1 cellular context compared by ENCODE assay signal in the genomic region with DNA sequence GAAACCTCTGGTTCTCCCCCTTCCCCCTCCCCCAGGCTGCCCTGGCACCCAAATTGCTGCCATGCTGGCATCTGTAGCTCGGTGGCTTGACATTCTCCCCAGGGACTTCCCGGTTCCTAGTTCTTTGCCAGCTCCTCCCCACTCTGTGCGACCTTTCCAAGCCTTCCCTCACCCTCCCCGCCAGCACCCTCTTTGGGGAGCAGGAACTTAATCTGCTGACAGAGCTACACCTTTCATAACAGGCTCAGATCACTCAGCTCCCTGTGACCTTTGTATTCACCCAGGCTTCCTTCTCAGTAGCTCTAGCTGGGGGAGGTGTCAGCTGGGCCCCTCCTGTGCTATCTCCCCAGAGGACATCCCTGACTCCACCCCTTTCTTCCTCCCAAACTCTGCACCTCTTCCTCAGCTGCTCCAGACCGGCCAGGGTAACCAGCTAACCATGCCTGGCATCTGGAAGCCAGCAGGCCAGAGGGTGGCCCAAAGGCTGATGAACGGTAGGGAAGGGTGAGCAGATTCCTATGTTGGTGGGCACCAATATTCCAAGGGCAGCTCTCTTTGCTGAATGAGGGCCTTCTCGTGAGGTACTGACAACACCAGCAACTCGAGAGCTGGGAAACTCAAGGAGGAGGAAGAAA.
TF ChIP-seq lines count a peak whose summit lies in the region.

No MANE protein-coding gene starts in this region.

TF ChIP-seq in K562, 482 proteins besides CTCF, POLR2A, EP300 and RAD21 (continued from another document and continues in another):
- TF ChIP-seq GTF2E2 (tag; IDR thresholded peaks at IDR 0.05) (no peak), ZNF584 (CRISPR knock-in tag; IDR thresholded peaks at IDR 0.05; ENCODE audit: low read depth) (no peak), MTA3 (IDR thresholded peaks at IDR 0.05; ENCODE audit: borderline replicate concordance) (no peak; the same call in 1 of the 2 replicates), SIX5 (IDR thresholded peaks at IDR 0.05; ENCODE audit: borderline replicate concordance in 1 of 2, insufficient read depth in 1 of 2, low read depth in 1 of 2, low read length in 2 of 2) (no peak), ZNF253 (CRISPR knock-in tag; conservative IDR thresholded peaks at IDR 0.05) (no peak), NCOA1 (IDR thresholded peaks at IDR 0.05; ENCODE audit: low read depth) (no peak), KLF16 (IDR thresholded peaks at IDR 0.05) (no peak), CBX2 (IDR thresholded peaks at IDR 0.05; ENCODE audit: insufficient read depth, low read length, poor library complexity, severe bottlenecking) (no peak), TCF3 (CRISPR knock-in tag; IDR thresholded peaks at IDR 0.05) (peak; percentile 24; the same call in 1 of the 2 replicates), ID3 (CRISPR knock-in tag; IDR thresholded peaks at IDR 0.05) (no peak), ID3 (tag; IDR thresholded peaks at IDR 0.05) (peak; percentile 36; the same call in 1 of the 2 replicates), NCOA2 (IDR thresholded peaks at IDR 0.05; ENCODE audit: partially characterized antibody in 2 of 2) (no peak), RBM22 (IDR thresholded peaks at IDR 0.05; ENCODE audit: low read depth, low read length, poor library complexity, severe bottlenecking) (no peak), IRF2 (CRISPR knock-in tag; IDR thresholded peaks at IDR 0.05) (no peak), MAZ (CRISPR knock-in tag; conservative IDR thresholded peaks at IDR 0.05 in 1 of 2, IDR thresholded peaks at IDR 0.05 in 1 of 2) (no peak), SP2 (IDR thresholded peaks at IDR 0.05; ENCODE audit: extremely low read depth, low read depth, low read length, poor library complexity, severe bottlenecking) (no peak), CREBBP (IDR thresholded peaks at IDR 0.05; ENCODE audit: low read depth, low read length) (no peak), KLF10 (CRISPR knock-in tag; IDR thresholded peaks at IDR 0.05) (no peak), TGIF2 (CRISPR knock-in tag; IDR thresholded peaks at IDR 0.05) (no peak), FOXM1 (IDR thresholded peaks at IDR 0.05; ENCODE audit: low read depth) (no peak), FOXM1 (CRISPR knock-in tag; IDR thresholded peaks at IDR 0.05; ENCODE audit: low read depth) (no peak), TAL1 (IDR thresholded peaks at IDR 0.05) (no peak; the same call in 1 of the 2 replicates), MYNN (IDR thresholded peaks at IDR 0.05) (no peak), MYNN (CRISPR knock-in tag; IDR thresholded peaks at IDR 0.05) (no peak), ZFP30 (CRISPR knock-in tag; IDR thresholded peaks at IDR 0.05; ENCODE audit: borderline replicate concordance) (no peak), TRIM24 (IDR thresholded peaks at IDR 0.05) (peak in 1 of 2 experiments; percentile 11; a peak in 2 of 4 replicates), TAF7 (tag; IDR thresholded peaks at IDR 0.05) (no peak), HNRNPH1 (optimal IDR thresholded peaks at IDR 0.05; ENCODE audit: low read depth, low read length) (no peak), RAD51 (IDR thresholded peaks at IDR 0.05; ENCODE audit: borderline replicate concordance, low read depth) (no peak), PHB (CRISPR knock-in tag; IDR thresholded peaks at IDR 0.05) (no peak), BRF1 (IDR thresholded peaks at IDR 0.05; ENCODE audit: borderline replicate concordance, extremely low read depth, insufficient read length) (no peak), NFIC (IDR thresholded peaks at IDR 0.05) (no peak), RFX5 (IDR thresholded peaks at IDR 0.05; ENCODE audit: low read depth, low read length) (peak; percentile 73), ZNF668 (CRISPR knock-in tag; IDR thresholded peaks at IDR 0.05) (no peak), ZNF280A (IDR thresholded peaks at IDR 0.05; ENCODE audit: low read depth, partially characterized antibody) (no peak), HNRNPL (IDR thresholded peaks at IDR 0.05; ENCODE audit: low read depth, low read length) (no peak), ZNF830 (CRISPR knock-in tag; IDR thresholded peaks at IDR 0.05) (no peak), SREBF2 (CRISPR knock-in tag; IDR thresholded peaks at IDR 0.05) (no peak), CREB1 (IDR thresholded peaks at IDR 0.05) (no peak), CREB1 (CRISPR knock-in tag; IDR thresholded peaks at IDR 0.05) (no peak), RFX7 (CRISPR knock-in tag; IDR thresholded peaks at IDR 0.05) (no peak), HNRNPK (IDR thresholded peaks at IDR 0.05; ENCODE audit: low read depth, low read length, poor library complexity, severe bottlenecking) (no peak), ZNF695 (CRISPR knock-in tag; IDR thresholded peaks at IDR 0.05) (no peak), ETV1 (tag; conservative IDR thresholded peaks at IDR 0.05; ENCODE audit: low read depth) (0 out of 2 replicates have a peak, but pooled peaks have one; percentile 24), KHSRP (IDR thresholded peaks at IDR 0.05) (no peak), KLF1 (tag; IDR thresholded peaks at IDR 0.05) (no peak), ZNF586 (CRISPR knock-in tag; conservative IDR thresholded peaks at IDR 0.05) (no peak), PCBP2 (IDR thresholded peaks at IDR 0.05; ENCODE audit: low read depth, low read length, poor library complexity, severe bottlenecking) (no peak), SMARCA5 (IDR thresholded peaks at IDR 0.05) (no peak), NR2C1 (IDR thresholded peaks at IDR 0.05) (peak; percentile 45; the same call in 1 of the 2 replicates), NR2C1 (tag; IDR thresholded peaks at IDR 0.05) (peak; percentile 40; the same call in 1 of the 2 replicates), BMI1 (IDR thresholded peaks at IDR 0.05; ENCODE audit: low read length) (no peak), CEBPB (tag; IDR thresholded peaks at IDR 0.05) (no peak), MAFG (tag; conservative IDR thresholded peaks at IDR 0.05) (0 out of 2 replicates have a peak, but pooled peaks have one; percentile 35), RHOXF2B (CRISPR knock-in tag; conservative IDR thresholded peaks at IDR 0.05) (no peak), PURB (CRISPR knock-in tag; IDR thresholded peaks at IDR 0.05; ENCODE audit: low read depth) (no peak), RB1 (IDR thresholded peaks at IDR 0.05; ENCODE audit: low read depth) (no peak), ZNF77 (CRISPR knock-in tag; IDR thresholded peaks at IDR 0.05) (no peak), ZBTB1 (CRISPR knock-in tag; IDR thresholded peaks at IDR 0.05; ENCODE audit: borderline replicate concordance, low read depth) (no peak), CHD1 (IDR thresholded peaks at IDR 0.05; ENCODE audit: low read length) (no peak), ZNF778 (CRISPR knock-in tag; IDR thresholded peaks at IDR 0.05) (no peak)
- TF ChIP-seq, protein P1, sequence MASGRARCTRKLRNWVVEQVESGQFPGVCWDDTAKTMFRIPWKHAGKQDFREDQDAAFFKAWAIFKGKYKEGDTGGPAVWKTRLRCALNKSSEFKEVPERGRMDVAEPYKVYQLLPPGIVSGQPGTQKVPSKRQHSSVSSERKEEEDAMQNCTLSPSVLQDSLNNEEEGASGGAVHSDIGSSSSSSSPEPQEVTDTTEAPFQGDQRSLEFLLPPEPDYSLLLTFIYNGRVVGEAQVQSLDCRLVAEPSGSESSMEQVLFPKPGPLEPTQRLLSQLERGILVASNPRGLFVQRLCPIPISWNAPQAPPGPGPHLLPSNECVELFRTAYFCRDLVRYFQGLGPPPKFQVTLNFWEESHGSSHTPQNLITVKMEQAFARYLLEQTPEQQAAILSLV (tag; IDR thresholded peaks at IDR 0.05) = no peak
- TF ChIP-seq, protein P2, sequence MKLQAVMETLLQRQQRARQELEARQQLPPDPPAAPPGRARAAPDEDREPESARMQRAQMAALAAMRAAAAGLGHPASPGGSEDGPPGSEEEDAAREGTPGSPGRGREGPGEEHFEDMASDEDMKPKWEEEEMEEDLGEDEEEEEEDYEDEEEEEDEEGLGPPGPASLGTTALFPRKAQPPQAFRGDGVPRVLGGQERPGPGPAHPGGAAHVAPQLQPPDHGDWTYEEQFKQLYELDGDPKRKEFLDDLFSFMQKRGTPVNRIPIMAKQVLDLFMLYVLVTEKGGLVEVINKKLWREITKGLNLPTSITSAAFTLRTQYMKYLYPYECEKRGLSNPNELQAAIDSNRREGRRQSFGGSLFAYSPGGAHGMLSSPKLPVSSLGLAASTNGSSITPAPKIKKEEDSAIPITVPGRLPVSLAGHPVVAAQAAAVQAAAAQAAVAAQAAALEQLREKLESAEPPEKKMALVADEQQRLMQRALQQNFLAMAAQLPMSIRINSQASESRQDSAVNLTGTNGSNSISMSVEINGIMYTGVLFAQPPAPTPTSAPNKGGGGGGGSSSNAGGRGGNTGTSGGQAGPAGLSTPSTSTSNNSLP (IDR thresholded peaks at IDR 0.05; ENCODE audit: borderline replicate concordance, low read depth, low read length) = no peak
- TF ChIP-seq, protein P3, sequence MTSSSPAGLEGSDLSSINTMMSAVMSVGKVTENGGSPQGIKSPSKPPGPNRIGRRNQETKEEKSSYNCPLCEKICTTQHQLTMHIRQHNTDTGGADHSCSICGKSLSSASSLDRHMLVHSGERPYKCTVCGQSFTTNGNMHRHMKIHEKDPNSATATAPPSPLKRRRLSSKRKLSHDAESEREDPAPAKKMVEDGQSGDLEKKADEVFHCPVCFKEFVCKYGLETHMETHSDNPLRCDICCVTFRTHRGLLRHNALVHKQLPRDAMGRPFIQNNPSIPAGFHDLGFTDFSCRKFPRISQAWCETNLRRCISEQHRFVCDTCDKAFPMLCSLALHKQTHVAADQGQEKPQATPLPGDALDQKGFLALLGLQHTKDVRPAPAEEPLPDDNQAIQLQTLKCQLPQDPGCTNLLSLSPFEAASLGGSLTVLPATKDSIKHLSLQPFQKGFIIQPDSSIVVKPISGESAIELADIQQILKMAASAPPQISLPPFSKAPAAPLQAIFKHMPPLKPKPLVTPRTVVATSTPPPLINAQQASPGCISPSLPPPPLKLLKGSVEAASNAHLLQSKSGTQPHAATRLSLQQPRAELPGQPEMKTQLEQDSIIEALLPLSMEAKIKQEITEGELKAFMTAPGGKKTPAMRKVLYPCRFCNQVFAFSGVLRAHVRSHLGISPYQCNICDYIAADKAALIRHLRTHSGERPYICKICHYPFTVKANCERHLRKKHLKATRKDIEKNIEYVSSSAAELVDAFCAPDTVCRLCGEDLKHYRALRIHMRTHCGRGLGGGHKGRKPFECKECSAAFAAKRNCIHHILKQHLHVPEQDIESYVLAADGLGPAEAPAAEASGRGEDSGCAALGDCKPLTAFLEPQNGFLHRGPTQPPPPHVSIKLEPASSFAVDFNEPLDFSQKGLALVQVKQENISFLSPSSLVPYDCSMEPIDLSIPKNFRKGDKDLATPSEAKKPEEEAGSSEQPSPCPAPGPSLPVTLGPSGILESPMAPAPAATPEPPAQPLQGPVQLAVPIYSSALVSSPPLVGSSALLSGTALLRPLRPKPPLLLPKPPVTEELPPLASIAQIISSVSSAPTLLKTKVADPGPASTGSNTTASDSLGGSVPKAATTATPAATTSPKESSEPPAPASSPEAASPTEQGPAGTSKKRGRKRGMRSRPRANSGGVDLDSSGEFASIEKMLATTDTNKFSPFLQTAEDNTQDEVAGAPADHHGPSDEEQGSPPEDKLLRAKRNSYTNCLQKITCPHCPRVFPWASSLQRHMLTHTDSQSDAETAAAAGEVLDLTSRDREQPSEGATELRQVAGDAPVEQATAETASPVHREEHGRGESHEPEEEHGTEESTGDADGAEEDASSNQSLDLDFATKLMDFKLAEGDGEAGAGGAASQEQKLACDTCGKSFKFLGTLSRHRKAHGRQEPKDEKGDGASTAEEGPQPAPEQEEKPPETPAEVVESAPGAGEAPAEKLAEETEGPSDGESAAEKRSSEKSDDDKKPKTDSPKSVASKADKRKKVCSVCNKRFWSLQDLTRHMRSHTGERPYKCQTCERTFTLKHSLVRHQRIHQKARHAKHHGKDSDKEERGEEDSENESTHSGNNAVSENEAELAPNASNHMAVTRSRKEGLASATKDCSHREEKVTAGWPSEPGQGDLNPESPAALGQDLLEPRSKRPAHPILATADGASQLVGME (CRISPR knock-in tag; IDR thresholded peaks at IDR 0.05) = no peak
- TF ChIP-seq, protein P4, sequence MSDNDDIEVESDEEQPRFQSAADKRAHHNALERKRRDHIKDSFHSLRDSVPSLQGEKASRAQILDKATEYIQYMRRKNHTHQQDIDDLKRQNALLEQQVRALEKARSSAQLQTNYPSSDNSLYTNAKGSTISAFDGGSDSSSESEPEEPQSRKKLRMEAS (CRISPR knock-in tag; IDR thresholded peaks at IDR 0.05) = 0 out of 2 replicates have a peak, but pooled peaks have one; percentile 7
- TF ChIP-seq, protein P5, sequence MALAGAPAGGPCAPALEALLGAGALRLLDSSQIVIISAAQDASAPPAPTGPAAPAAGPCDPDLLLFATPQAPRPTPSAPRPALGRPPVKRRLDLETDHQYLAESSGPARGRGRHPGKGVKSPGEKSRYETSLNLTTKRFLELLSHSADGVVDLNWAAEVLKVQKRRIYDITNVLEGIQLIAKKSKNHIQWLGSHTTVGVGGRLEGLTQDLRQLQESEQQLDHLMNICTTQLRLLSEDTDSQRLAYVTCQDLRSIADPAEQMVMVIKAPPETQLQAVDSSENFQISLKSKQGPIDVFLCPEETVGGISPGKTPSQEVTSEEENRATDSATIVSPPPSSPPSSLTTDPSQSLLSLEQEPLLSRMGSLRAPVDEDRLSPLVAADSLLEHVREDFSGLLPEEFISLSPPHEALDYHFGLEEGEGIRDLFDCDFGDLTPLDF (CRISPR knock-in tag; IDR thresholded peaks at IDR 0.05) = no peak
- TF ChIP-seq, protein P6, sequence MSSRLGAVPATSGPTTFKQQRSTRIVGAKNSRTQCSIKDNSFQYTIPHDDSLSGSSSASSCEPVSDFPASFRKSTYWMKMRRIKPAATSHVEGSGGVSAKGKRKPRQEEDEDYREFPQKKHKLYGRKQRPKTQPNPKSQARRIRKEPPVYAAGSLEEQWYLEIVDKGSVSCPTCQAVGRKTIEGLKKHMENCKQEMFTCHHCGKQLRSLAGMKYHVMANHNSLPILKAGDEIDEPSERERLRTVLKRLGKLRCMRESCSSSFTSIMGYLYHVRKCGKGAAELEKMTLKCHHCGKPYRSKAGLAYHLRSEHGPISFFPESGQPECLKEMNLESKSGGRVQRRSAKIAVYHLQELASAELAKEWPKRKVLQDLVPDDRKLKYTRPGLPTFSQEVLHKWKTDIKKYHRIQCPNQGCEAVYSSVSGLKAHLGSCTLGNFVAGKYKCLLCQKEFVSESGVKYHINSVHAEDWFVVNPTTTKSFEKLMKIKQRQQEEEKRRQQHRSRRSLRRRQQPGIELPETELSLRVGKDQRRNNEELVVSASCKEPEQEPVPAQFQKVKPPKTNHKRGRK (tag; IDR thresholded peaks at IDR 0.05) = no peak
